In genomic region chr22:38257170-38257569, GRCh38 we compare ENCODE assay signal across 11 cellular contexts. TPM values are rescaled to one million over a fixed set of nuclear protein-coding genes. Genes with fewer than 3 reads are reported as not detected.
DNase-seq lines count a peak whose midpoint lies in the region; ATAC-seq and TF ChIP-seq lines count a peak whose summit lies in the region.
"Had no signal": no experiment of that assay in that cellular context is flagged by ENCODE, and none has a peak within 500 bp of the region (broad histone marks: within the 10 kb centered on the region; RNA-seq: fewer than 3 reads in every experiment).

No MANE protein-coding gene starts in this region.

- DNase-seq in Right ventricle myocardium superior (no peak), cardiac septum (ENCODE audit: low spot score) (no peak), fibroblast of gingiva (ENCODE audit: low read depth) (peak; percentile 77), osteocyte (ENCODE audit: extremely low spot score, unreplicated experiment) (no peak), NCI-H1092 (lab: John Stamatoyannopoulos, UW) (no peak)
- no peak for DNase-seq in activated naive CD8-positive, alpha-beta T cell treated with anti-CD3 and anti-CD28 coated beads, Interleukin-2, amount 50 U/mL, for 24 hours
- DNase-seq: activated CD4-positive, alpha-beta T cell treated with anti-CD3 and anti-CD28 coated beads, Interleukin-2, amount 10 ng/mL, durations not matched to agents 7 days and 5 days; cerebellar nuclear complex had no signal

- peaks cover 40% of the 10 kb centered on the region for H3K4me1 Mint-ChIP-seq in osteocyte (ENCODE audit: unreplicated experiment)
- peaks cover 14% of the 10 kb centered on the region for H3K4me1 Mint-ChIP-seq in activated naive CD8-positive, alpha-beta T cell treated with anti-CD3 and anti-CD28 coated beads, Interleukin-2, amount 50 U/mL, for 24 hours

- H3K36me3 Mint-ChIP-seq in osteocyte (ENCODE audit: unreplicated experiment) = peaks cover under 1% of the 10 kb centered on the region
- no peaks in the 10 kb centered on the region for H3K36me3 Mint-ChIP-seq in activated naive CD8-positive, alpha-beta T cell treated with anti-CD3 and anti-CD28 coated beads, Interleukin-2, amount 50 U/mL, for 24 hours (ENCODE audit: low read depth)
- H3K36me3 Mint-ChIP-seq: memory B cell had no signal

- ATAC-seq in Right ventricle myocardium superior (ENCODE audit: poor library complexity) (peak; percentile 26), HG03439 (IDR thresholded peaks at IDR 0.05; ENCODE audit: unreplicated experiment) (no peak), GM21786 (IDR thresholded peaks at IDR 0.05; ENCODE audit: unreplicated experiment) (no peak)
- no peak for ATAC-seq in activated naive CD8-positive, alpha-beta T cell treated with anti-CD3 and anti-CD28 coated beads, Interleukin-2, amount 50 U/mL, for 24 hours

- peak overlapping the region; percentile 57 for H3K4me3 Mint-ChIP-seq in osteocyte (ENCODE audit: unreplicated experiment)
- no peak overlapping the region for H3K4me3 Mint-ChIP-seq in activated naive CD8-positive, alpha-beta T cell treated with anti-CD3 and anti-CD28 coated beads, Interleukin-2, amount 50 U/mL, for 24 hours
- H3K4me3 Mint-ChIP-seq: activated CD4-positive, alpha-beta T cell treated with anti-CD3 and anti-CD28 coated beads, Interleukin-2, amount 10 ng/mL, durations not matched to agents 7 days and 5 days; memory B cell had no signal

- H3K9me3 Mint-ChIP-seq in osteocyte (ENCODE audit: unreplicated experiment) = no peaks in the 10 kb centered on the region
- no peaks in the 10 kb centered on the region for H3K9me3 Mint-ChIP-seq in activated naive CD8-positive, alpha-beta T cell treated with anti-CD3 and anti-CD28 coated beads, Interleukin-2, amount 50 U/mL, for 24 hours
- H3K9me3 Mint-ChIP-seq: activated CD4-positive, alpha-beta T cell treated with anti-CD3 and anti-CD28 coated beads, Interleukin-2, amount 10 ng/mL, durations not matched to agents 7 days and 5 days; memory B cell had no signal

- TF ChIP-seq CTCF in osteocyte (IDR thresholded peaks at IDR 0.05) = no peak

- H3K27me3 Mint-ChIP-seq in osteocyte (ENCODE audit: unreplicated experiment) = no peaks in the 10 kb centered on the region
- no peaks in the 10 kb centered on the region for H3K27me3 Mint-ChIP-seq in activated naive CD8-positive, alpha-beta T cell treated with anti-CD3 and anti-CD28 coated beads, Interleukin-2, amount 50 U/mL, for 24 hours
- H3K27me3 Mint-ChIP-seq: activated CD4-positive, alpha-beta T cell treated with anti-CD3 and anti-CD28 coated beads, Interleukin-2, amount 10 ng/mL, durations not matched to agents 7 days and 5 days; memory B cell had no signal

- peak overlapping the region; percentile 88 for H3K27ac Mint-ChIP-seq in osteocyte (ENCODE audit: unreplicated experiment)
- H3K27ac Mint-ChIP-seq in activated naive CD8-positive, alpha-beta T cell treated with anti-CD3 and anti-CD28 coated beads, Interleukin-2, amount 50 U/mL, for 24 hours = no peak overlapping the region
- H3K27ac Mint-ChIP-seq: memory B cell had no signal

- intact Hi-C loops in Right ventricle myocardium superior (cut with DNase I) = no loop called here
- intact Hi-C loops in cardiac septum (cut with DNase I) = no loop called here

RNA-seq across cellular contexts. Expression of gene TMEM184B, which starts 15.6 kb away (rescaled TPM):
- total RNA-seq in Right ventricle myocardium superior = 42.2 TPM
- 58.1 TPM for total RNA-seq in cardiac septum
- total RNA-seq in osteocyte = 88.0 and 90.5 TPM in 2 replicates

RNA-seq across cellular contexts. Expression of gene MAFF, which starts 55.4 kb away (rescaled TPM):
- total RNA-seq in Right ventricle myocardium superior = 4.2 TPM
- 9.8 TPM for total RNA-seq in cardiac septum
- 9.9 and 17.0 TPM in 2 replicates for total RNA-seq in osteocyte
